Comparison of ENCODE assay signal across 8 cellular contexts in genomic region chr4:48578132-48578964, GRCh38.
DNase-seq lines count a peak whose midpoint lies in the region; ATAC-seq, FAIRE-seq and TF ChIP-seq lines count a peak whose summit lies in the region.

No MANE protein-coding gene starts in this region.

- H3K9ac ChIP-seq in HepG2 (ENCODE audit: insufficient read depth, low read depth, low read length), result no peak overlapping the region

- no peak overlapping the region for H3K4me3 ChIP-seq in A673 (ENCODE audit: low read depth, low read length, poor library complexity, severe bottlenecking)
- no peak overlapping the region for H3K4me3 ChIP-seq in GM12875 (ENCODE audit: low read depth, low read length)
- no peak overlapping the region for H3K4me3 ChIP-seq in choroid plexus epithelial cell (ENCODE audit: low read depth, low read length)
- no peak overlapping the region for H3K4me3 ChIP-seq in HepG2 (replicated peaks in 1 of 3; ENCODE audit: insufficient read depth in 1 of 3, low read depth in 2 of 3, low read length in 3 of 3)

- H3K4me2 ChIP-seq in HepG2 (ENCODE audit: low read depth, low read length), result no peak overlapping the region

- CTCF ChIA-PET in A673 (lab: Charles Lee), result interaction anchor here (0.7 to 0.9 kb wide), 4 partner anchors 17 to 384 kb away, joined by 3 to 5 read pairs (median 4); no protein-coding TSS in a partner anchor
- CTCF ChIA-PET in HepG2 (lab: Yijun Ruan, JAX; ENCODE audit: low intra/inter-chr PET ratio, low total read pairs), result interaction anchor here (1.0 to 3.8 kb wide), 3 partner anchors 104 to 384 kb away, joined by 3 to 95 read pairs (median 6); no protein-coding TSS in a partner anchor

- H4K20me1 ChIP-seq in HepG2 (ENCODE audit: insufficient read depth, low read length), result no peaks in the 10 kb centered on the region

- no peak for TF ChIP-seq POLR2A in HepG2 (IDR thresholded peaks at IDR 0.05; ENCODE audit: insufficient read depth in 1 of 2, low read depth in 2 of 2, low read length in 2 of 2)

- peak; percentile 88 for FAIRE-seq in TTC549 (lab: Jason Lieb, UNC)
- peak; percentile 74 for FAIRE-seq in HepG2 (lab: Jason Lieb, UNC)

- no peaks in the 10 kb centered on the region for H3K27me3 ChIP-seq in A673 (replicated peaks; ENCODE audit: insufficient read depth, low read depth, low read length, poor library complexity)
- H3K27me3 ChIP-seq in HepG2 (ENCODE audit: control insufficient read depth in 1 of 2, insufficient read depth in 2 of 2, low read length in 2 of 2), result no peaks in the 10 kb centered on the region

- POLR2A ChIA-PET in A673 (lab: Charles Lee; ENCODE audit: low non-redundant PET), result no interaction called here
- POLR2A ChIA-PET in HepG2 (lab: Yijun Ruan, JAX), result no interaction called here

- intact Hi-C loops in A673 (cut with micrococcal nuclease; ENCODE audit: unreplicated experiment), result loop anchor here (1.0 to 5.0 kb wide), 2 partner anchors 104 to 385 kb away; no protein-coding TSS in a partner anchor
- intact Hi-C loops in HepG2 (cut with micrococcal nuclease; ENCODE audit: unreplicated experiment), result loop anchor here (1.0 to 5.0 kb wide), 4 partner anchors 103 to 385 kb away; no protein-coding TSS in a partner anchor

- DNase-seq in A673 (ENCODE audit: low spot score) (peak; percentile 76), NCI-H1930 (lab: John Stamatoyannopoulos, UW) (peak; percentile 23 to 40), choroid plexus epithelial cell (ENCODE audit: low read depth) (peak; percentile 89), HepG2 (ENCODE audit: low spot score) (peak; percentile 64)
- peak; percentile 8 to 14 for DNase-seq in stimulated activated CD8-positive, alpha-beta memory T cell treated with anti-CD3 and anti-CD28 coated beads, Interleukin-2, amount 100 ng/mL, for 1 hour (ENCODE audit: low read depth in 2 of 2)

- no peaks in the 10 kb centered on the region for H3K9me3 ChIP-seq in A673 (ENCODE audit: low read depth, low read length, poor library complexity, severe bottlenecking)
- no peaks in the 10 kb centered on the region for H3K9me3 ChIP-seq in HepG2 (ENCODE audit: low read length)

- no peak overlapping the region for H2AFZ ChIP-seq in HepG2 (ENCODE audit: low read length)

- TF ChIP-seq EP300 in HepG2 (IDR thresholded peaks at IDR 0.05; ENCODE audit: low read depth in 2 of 2, low read length in 2 of 2) (no peak), HepG2 (CRISPR knock-in tag; IDR thresholded peaks at IDR 0.05; ENCODE audit: borderline replicate concordance) (no peak)

- no peaks in the 10 kb centered on the region for H3K79me2 ChIP-seq in HepG2 (ENCODE audit: insufficient read depth, low read length)

- TF ChIP-seq RAD21 in HepG2 (CRISPR knock-in tag; IDR thresholded peaks at IDR 0.05), result peak; percentile 61

- H3K4me1 ChIP-seq in A673 (ENCODE audit: insufficient read depth, low read length, poor library complexity, severe bottlenecking) (no peaks in the 10 kb centered on the region), HepG2 (ENCODE audit: insufficient read depth, low read length) (no peaks in the 10 kb centered on the region)

- TF ChIP-seq CTCF in A673 (conservative IDR thresholded peaks at IDR 0.05; ENCODE audit: low read depth, low read length), result peak; percentile 85
- peak; percentile 75 for TF ChIP-seq CTCF in GM12875 (IDR thresholded peaks at IDR 0.05; ENCODE audit: borderline replicate concordance, insufficient read depth, low read depth, low read length)
- TF ChIP-seq CTCF in choroid plexus epithelial cell (conservative IDR thresholded peaks at IDR 0.05; ENCODE audit: low read depth, low read length), result peak; percentile 91
- peak; percentile 85 for TF ChIP-seq CTCF in HepG2 (CRISPR knock-in tag; IDR thresholded peaks at IDR 0.05)

- BruUV-seq in A673 (replicated peaks; lab: Mats Ljungman, UMichigan) (no TSS peak), HepG2 (replicated peaks; lab: Mats Ljungman, UMichigan) (no TSS peak)

- H3K36me3 ChIP-seq in A673 (ENCODE audit: insufficient read depth, low read length, poor library complexity, severe bottlenecking) (no peaks in the 10 kb centered on the region), HepG2 (replicated peaks in 1 of 2; ENCODE audit: control insufficient read depth in 1 of 2, insufficient read depth in 2 of 2, low read length in 2 of 2) (peaks cover 0 to 24% of the 10 kb centered on the region in 2 experiments; a peak in 2 of 5 replicates)

- in situ Hi-C loops in HepG2 (cut with HindIII; ENCODE audit: extremely low pct_ligation_motif_present, low pct_unique_long_range_greater_than_20kb), result loop anchor here (5.0 to 25.0 kb wide), 2 partner anchors 209 to 384 kb away; partner anchors contain the start of gene FRYL

- no peak overlapping the region for H3K27ac ChIP-seq in A673 (ENCODE audit: low read depth, low read length, poor library complexity, severe bottlenecking)
- H3K27ac ChIP-seq in HepG2 (ENCODE audit: extremely low read length, insufficient read depth, low read length), result no peak overlapping the region

- 31% methylated on average over 3 of the region's 3 CpGs for WGBS in HepG2 (ENCODE audit: low lambda C conversion rate)

- ATAC-seq in HG02938 (IDR thresholded peaks at IDR 0.05; ENCODE audit: unreplicated experiment), result peak; percentile 79
- peak; percentile 91 for ATAC-seq in HepG2

TF ChIP-seq in HepG2, 621 proteins besides CTCF, POLR2A, EP300 and RAD21 (continues in another document):
- 0 out of 2 replicates have a peak, but pooled peaks have one; percentile 3 for TF ChIP-seq CEBPG (CRISPR knock-in tag; IDR thresholded peaks at IDR 0.05)
- TF ChIP-seq HMGXB4 (CRISPR knock-in tag; IDR thresholded peaks at IDR 0.05; ENCODE audit: borderline replicate concordance in 1 of 2, low read depth in 1 of 2), result no peak
- no peak for TF ChIP-seq MZF1 (CRISPR knock-in tag; IDR thresholded peaks at IDR 0.05; ENCODE audit: borderline replicate concordance)
- TF ChIP-seq RAD51 (IDR thresholded peaks at IDR 0.05; ENCODE audit: borderline replicate concordance), result no peak
- TF ChIP-seq ZBTB33 (CRISPR knock-in tag; IDR thresholded peaks at IDR 0.05), result no peak
- TF ChIP-seq ZNF761 (CRISPR knock-in tag; conservative IDR thresholded peaks at IDR 0.05), result no peak
- TF ChIP-seq NFE2L1 (CRISPR knock-in tag; IDR thresholded peaks at IDR 0.05; ENCODE audit: borderline replicate concordance), result no peak
- no peak for TF ChIP-seq ZNF264 (CRISPR knock-in tag; IDR thresholded peaks at IDR 0.05)
- no peak for TF ChIP-seq ZNF598 (CRISPR knock-in tag; IDR thresholded peaks at IDR 0.05; ENCODE audit: borderline replicate concordance)
- TF ChIP-seq RARG (CRISPR knock-in tag; IDR thresholded peaks at IDR 0.05; ENCODE audit: low read depth), result no peak
- TF ChIP-seq FOXK1 (CRISPR knock-in tag; IDR thresholded peaks at IDR 0.05; ENCODE audit: borderline replicate concordance, low read depth), result no peak
- TF ChIP-seq SOX13 (IDR thresholded peaks at IDR 0.05), result no peak
- TF ChIP-seq SOX13 (CRISPR knock-in tag; conservative IDR thresholded peaks at IDR 0.05 in 1 of 2, IDR thresholded peaks at IDR 0.05 in 1 of 2), result no peak
- no peak for TF ChIP-seq HCFC1 (IDR thresholded peaks at IDR 0.05; ENCODE audit: low read depth, low read length)
- TF ChIP-seq MNT (IDR thresholded peaks at IDR 0.05), result no peak
- TF ChIP-seq ATAD3A (CRISPR knock-in tag; IDR thresholded peaks at IDR 0.05), result no peak
- no peak for TF ChIP-seq ZNF292 (CRISPR knock-in tag; IDR thresholded peaks at IDR 0.05; ENCODE audit: borderline replicate concordance, low read depth)
- TF ChIP-seq ZNF589 (CRISPR knock-in tag; conservative IDR thresholded peaks at IDR 0.05), result no peak
- no peak for TF ChIP-seq NR2F6 (IDR thresholded peaks at IDR 0.05)
- TF ChIP-seq NR2F6 (CRISPR knock-in tag; IDR thresholded peaks at IDR 0.05), result 0 out of 2 replicates have a peak, but pooled peaks have one; percentile 7
- TF ChIP-seq ZNF7 (CRISPR knock-in tag; IDR thresholded peaks at IDR 0.05), result no peak

Comparison
In these comparisons a context has a peak if more than half of its experiments do, and no peak if none do; other contexts are left out.
1. DNase-seq: peak in every context shown above with its lines; median percentile 89 in choroid plexus epithelial cell; 76 in A673; 64 in HepG2; 32 in NCI-H1930; 11 in stimulated activated CD8-positive, alpha-beta memory T cell treated with anti-CD3 and anti-CD28 coated beads, Interleukin-2, amount 100 ng/mL, for 1 hour.